In genomic region chr20:57694481-57694880, GRCh38 we compare ENCODE assay signal across 1 cellular context.
TF ChIP-seq lines count a peak whose summit lies in the region.

No MANE protein-coding gene starts in this region.

TF ChIP-seq in WTC11, 78 proteins besides CTCF, POLR2A, EP300 and RAD21:
- TF ChIP-seq, protein P1, sequence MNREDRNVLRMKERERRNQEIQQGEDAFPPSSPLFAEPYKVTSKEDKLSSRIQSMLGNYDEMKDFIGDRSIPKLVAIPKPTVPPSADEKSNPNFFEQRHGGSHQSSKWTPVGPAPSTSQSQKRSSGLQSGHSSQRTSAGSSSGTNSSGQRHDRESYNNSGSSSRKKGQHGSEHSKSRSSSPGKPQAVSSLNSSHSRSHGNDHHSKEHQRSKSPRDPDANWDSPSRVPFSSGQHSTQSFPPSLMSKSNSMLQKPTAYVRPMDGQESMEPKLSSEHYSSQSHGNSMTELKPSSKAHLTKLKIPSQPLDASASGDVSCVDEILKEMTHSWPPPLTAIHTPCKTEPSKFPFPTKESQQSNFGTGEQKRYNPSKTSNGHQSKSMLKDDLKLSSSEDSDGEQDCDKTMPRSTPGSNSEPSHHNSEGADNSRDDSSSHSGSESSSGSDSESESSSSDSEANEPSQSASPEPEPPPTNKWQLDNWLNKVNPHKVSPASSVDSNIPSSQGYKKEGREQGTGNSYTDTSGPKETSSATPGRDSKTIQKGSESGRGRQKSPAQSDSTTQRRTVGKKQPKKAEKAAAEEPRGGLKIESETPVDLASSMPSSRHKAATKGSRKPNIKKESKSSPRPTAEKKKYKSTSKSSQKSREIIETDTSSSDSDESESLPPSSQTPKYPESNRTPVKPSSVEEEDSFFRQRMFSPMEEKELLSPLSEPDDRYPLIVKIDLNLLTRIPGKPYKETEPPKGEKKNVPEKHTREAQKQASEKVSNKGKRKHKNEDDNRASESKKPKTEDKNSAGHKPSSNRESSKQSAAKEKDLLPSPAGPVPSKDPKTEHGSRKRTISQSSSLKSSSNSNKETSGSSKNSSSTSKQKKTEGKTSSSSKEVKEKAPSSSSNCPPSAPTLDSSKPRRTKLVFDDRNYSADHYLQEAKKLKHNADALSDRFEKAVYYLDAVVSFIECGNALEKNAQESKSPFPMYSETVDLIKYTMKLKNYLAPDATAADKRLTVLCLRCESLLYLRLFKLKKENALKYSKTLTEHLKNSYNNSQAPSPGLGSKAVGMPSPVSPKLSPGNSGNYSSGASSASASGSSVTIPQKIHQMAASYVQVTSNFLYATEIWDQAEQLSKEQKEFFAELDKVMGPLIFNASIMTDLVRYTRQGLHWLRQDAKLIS (CRISPR knock-in tag; IDR thresholded peaks at IDR 0.05; ENCODE audit: borderline replicate concordance), result no peak
- TF ChIP-seq, protein P2, sequence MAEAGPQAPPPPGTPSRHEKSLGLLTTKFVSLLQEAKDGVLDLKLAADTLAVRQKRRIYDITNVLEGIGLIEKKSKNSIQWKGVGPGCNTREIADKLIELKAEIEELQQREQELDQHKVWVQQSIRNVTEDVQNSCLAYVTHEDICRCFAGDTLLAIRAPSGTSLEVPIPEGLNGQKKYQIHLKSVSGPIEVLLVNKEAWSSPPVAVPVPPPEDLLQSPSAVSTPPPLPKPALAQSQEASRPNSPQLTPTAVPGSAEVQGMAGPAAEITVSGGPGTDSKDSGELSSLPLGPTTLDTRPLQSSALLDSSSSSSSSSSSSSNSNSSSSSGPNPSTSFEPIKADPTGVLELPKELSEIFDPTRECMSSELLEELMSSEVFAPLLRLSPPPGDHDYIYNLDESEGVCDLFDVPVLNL (CRISPR knock-in tag; IDR thresholded peaks at IDR 0.05; ENCODE audit: borderline replicate concordance, low read depth), result no peak
- no peak for TF ChIP-seq NR2C2 (CRISPR knock-in tag; IDR thresholded peaks at IDR 0.05)
- TF ChIP-seq PRRX2 (CRISPR knock-in tag; IDR thresholded peaks at IDR 0.05), result no peak
- TF ChIP-seq ETV6 (CRISPR knock-in tag; IDR thresholded peaks at IDR 0.05), result no peak
- TF ChIP-seq, protein P3, sequence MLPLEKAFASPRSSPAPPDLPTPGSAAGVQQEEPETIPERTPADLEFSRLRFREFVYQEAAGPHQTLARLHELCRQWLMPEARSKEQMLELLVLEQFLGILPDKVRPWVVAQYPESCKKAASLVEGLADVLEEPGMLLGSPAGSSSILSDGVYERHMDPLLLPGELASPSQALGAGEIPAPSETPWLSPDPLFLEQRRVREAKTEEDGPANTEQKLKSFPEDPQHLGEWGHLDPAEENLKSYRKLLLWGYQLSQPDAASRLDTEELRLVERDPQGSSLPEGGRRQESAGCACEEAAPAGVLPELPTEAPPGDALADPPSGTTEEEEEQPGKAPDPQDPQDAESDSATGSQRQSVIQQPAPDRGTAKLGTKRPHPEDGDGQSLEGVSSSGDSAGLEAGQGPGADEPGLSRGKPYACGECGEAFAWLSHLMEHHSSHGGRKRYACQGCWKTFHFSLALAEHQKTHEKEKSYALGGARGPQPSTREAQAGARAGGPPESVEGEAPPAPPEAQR (CRISPR knock-in tag; IDR thresholded peaks at IDR 0.05), result no peak
- no peak for TF ChIP-seq HMGXB4 (CRISPR knock-in tag; IDR thresholded peaks at IDR 0.05)
- TF ChIP-seq ZBTB43 (CRISPR knock-in tag; IDR thresholded peaks at IDR 0.05), result no peak
- no peak for TF ChIP-seq NR3C1 (CRISPR knock-in tag; conservative IDR thresholded peaks at IDR 0.05; ENCODE audit: low read depth)
- no peak for TF ChIP-seq E2F5 (CRISPR knock-in tag; IDR thresholded peaks at IDR 0.05)
- no peak for TF ChIP-seq ELF4 (CRISPR knock-in tag; IDR thresholded peaks at IDR 0.05; ENCODE audit: low read depth)
- no peak for TF ChIP-seq ZNF532 (CRISPR knock-in tag; IDR thresholded peaks at IDR 0.05; ENCODE audit: borderline replicate concordance)
- no peak for TF ChIP-seq GABPB1 (CRISPR knock-in tag; IDR thresholded peaks at IDR 0.05)
- TF ChIP-seq, protein P4, sequence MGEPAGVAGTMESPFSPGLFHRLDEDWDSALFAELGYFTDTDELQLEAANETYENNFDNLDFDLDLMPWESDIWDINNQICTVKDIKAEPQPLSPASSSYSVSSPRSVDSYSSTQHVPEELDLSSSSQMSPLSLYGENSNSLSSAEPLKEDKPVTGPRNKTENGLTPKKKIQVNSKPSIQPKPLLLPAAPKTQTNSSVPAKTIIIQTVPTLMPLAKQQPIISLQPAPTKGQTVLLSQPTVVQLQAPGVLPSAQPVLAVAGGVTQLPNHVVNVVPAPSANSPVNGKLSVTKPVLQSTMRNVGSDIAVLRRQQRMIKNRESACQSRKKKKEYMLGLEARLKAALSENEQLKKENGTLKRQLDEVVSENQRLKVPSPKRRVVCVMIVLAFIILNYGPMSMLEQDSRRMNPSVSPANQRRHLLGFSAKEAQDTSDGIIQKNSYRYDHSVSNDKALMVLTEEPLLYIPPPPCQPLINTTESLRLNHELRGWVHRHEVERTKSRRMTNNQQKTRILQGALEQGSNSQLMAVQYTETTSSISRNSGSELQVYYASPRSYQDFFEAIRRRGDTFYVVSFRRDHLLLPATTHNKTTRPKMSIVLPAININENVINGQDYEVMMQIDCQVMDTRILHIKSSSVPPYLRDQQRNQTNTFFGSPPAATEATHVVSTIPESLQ (CRISPR knock-in tag; IDR thresholded peaks at IDR 0.05), result no peak
